8 cellular contexts compared by ENCODE assay signal in genomic region chr4:87005690-87006461, GRCh38.
DNase-seq lines count a peak whose midpoint lies in the region; ATAC-seq and TF ChIP-seq lines count a peak whose summit lies in the region.

No MANE protein-coding gene starts in this region.

- H3K27me3 ChIP-seq in endodermal cell (ENCODE audit: control insufficient read depth, insufficient read depth, low read length, poor library complexity, severe bottlenecking) (no peaks in the 10 kb centered on the region), upper lobe of right lung (no peaks in the 10 kb centered on the region)

- WGBS in endodermal cell (ENCODE audit: insufficient coverage in 1 of 2, insufficient read length in 1 of 2), 2 experiments = 41 to 48% methylated on average over 14 to 16 of the region's 16 CpGs

- H3K27me3 Mint-ChIP-seq in endodermal cell (ENCODE audit: insufficient read depth) (no peaks in the 10 kb centered on the region), nephron progenitor cell (ENCODE audit: low read depth, poor library complexity) (no peaks in the 10 kb centered on the region)

- H3K4me3 ChIP-seq in WI38 (ENCODE audit: low read depth, low read length) = peak overlapping the region; percentile 69
- peak overlapping the region; percentile 98 for H3K4me3 ChIP-seq in endodermal cell (ENCODE audit: low read length)
- H3K4me3 ChIP-seq in upper lobe of right lung = peak overlapping the region; percentile 83

- peak overlapping the region; percentile 99 for H3K27ac ChIP-seq in endodermal cell (ENCODE audit: low read depth, low read length)
- H3K27ac ChIP-seq in upper lobe of right lung = peak overlapping the region; percentile 98

- peaks cover 52% of the 10 kb centered on the region for H3K4me1 Mint-ChIP-seq in endodermal cell
- H3K4me1 Mint-ChIP-seq in nephron progenitor cell = peaks cover 81% of the 10 kb centered on the region

- peak; percentile 76 for DNase-seq in activated effector memory CD4-positive, alpha-beta T cell treated with anti-CD3 and anti-CD28 coated beads, Interleukin-2, amount 50 U/mL, for 16 hours
- no peak for DNase-seq in activated effector memory CD4-positive, alpha-beta T cell treated with Interleukin-2 at 50 U/mL for 16 hours
- DNase-seq in HT-29 (ENCODE audit: low spot score) (peak; percentile 58), endodermal cell (no peak), nephron progenitor cell (no peak), upper lobe of right lung (no peak)

- TF ChIP-seq CTCF in WI38 (IDR thresholded peaks at IDR 0.05; ENCODE audit: low read depth, low read length) (no peak), endodermal cell (conservative IDR thresholded peaks at IDR 0.05) (no peak), nephron progenitor cell (IDR thresholded peaks at IDR 0.05) (no peak), upper lobe of right lung (IDR thresholded peaks at IDR 0.05) (no peak)

- H3K4me3 Mint-ChIP-seq in endodermal cell = peak overlapping the region; percentile 89
- peak overlapping the region; percentile 97 for H3K4me3 Mint-ChIP-seq in nephron progenitor cell

- ATAC-seq in upper lobe of right lung (no peak), HG02884 (IDR thresholded peaks at IDR 0.05; ENCODE audit: unreplicated experiment) (no peak)

- intact Hi-C loops in upper lobe of right lung (cut with DNase I) = loop anchor here (10.0 kb wide), 2 partner anchors 71 to 79 kb away; partner anchors contain the start of gene AFF1

- H3K36me3 Mint-ChIP-seq in endodermal cell (ENCODE audit: low read depth) (no peaks in the 10 kb centered on the region), nephron progenitor cell (ENCODE audit: low read depth) (peaks cover 11% of the 10 kb centered on the region)

- peak overlapping the region; percentile 88 for H3K9ac ChIP-seq in endodermal cell (ENCODE audit: extremely low read depth, low read length, poor library complexity, severe bottlenecking)

- H3K9me3 Mint-ChIP-seq in endodermal cell (no peaks in the 10 kb centered on the region), nephron progenitor cell (no peaks in the 10 kb centered on the region)

- H3K36me3 ChIP-seq in endodermal cell (ENCODE audit: control insufficient read depth, insufficient read depth, low read length) = no peaks in the 10 kb centered on the region
- H3K36me3 ChIP-seq in upper lobe of right lung = no peaks in the 10 kb centered on the region

- H3K4me1 ChIP-seq in endodermal cell (ENCODE audit: control insufficient read depth, insufficient read depth, low read length) (peaks cover 9% of the 10 kb centered on the region), upper lobe of right lung (peaks cover 38% of the 10 kb centered on the region)

- H3K27ac Mint-ChIP-seq in endodermal cell (peak overlapping the region; percentile 96), nephron progenitor cell (peak overlapping the region; percentile 98)

- no peaks in the 10 kb centered on the region for H3K9me3 ChIP-seq in endodermal cell (ENCODE audit: control insufficient read depth, low read length)
- H3K9me3 ChIP-seq in upper lobe of right lung = no peaks in the 10 kb centered on the region

Comparison
In these comparisons a context has a peak if more than half of its experiments do, and no peak if none do; other contexts are left out.
1. DNase-seq: peak in activated effector memory CD4-positive, alpha-beta T cell treated with anti-CD3 and anti-CD28 coated beads, Interleukin-2, amount 50 U/mL, for 16 hours (single experiment) and HT-29 (single experiment); none in activated effector memory CD4-positive, alpha-beta T cell treated with Interleukin-2 at 50 U/mL for 16 hours (single experiment), endodermal cell (single experiment), nephron progenitor cell (single experiment) and upper lobe of right lung (single experiment).
2. Peak in every context shown above with its lines, with median percentiles within 50 percentile points of each other: H3K4me3 ChIP-seq.